ENCODE assay signal across 26 cellular contexts in the genomic region with DNA sequence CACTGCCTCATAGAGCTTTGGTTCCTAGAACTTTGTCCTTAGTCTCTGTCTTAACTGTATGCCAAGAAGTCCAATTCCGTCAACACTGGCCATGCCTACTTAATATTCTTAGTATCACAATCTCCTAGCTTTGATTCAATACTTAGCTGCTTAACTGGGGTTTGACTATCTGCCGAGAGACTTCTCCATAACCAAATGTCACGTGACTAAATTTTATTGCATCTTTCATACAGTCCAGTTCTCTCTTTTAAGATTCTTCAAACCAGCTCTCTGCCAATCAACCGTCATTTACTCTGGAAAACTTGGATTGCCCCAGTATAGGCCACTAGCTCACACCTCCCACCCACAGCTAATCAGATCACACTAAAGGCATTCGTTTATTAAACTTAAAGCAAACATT.
"Had no signal": no experiment of that assay in that cellular context is flagged by ENCODE, and none has a peak within 500 bp of the region (broad histone marks: within the 10 kb centered on the region; RNA-seq: fewer than 3 reads in every experiment).

No MANE protein-coding gene starts in this region.

- H3K4me3 ChIP-seq: colonic mucosa, esophagus squamous epithelium, gastrocnemius medialis, heart right ventricle, left lung, lower lobe of right lung, mucosa of descending colon had no signal

- ATAC-seq: effector memory CD8-positive, alpha-beta T cell; esophagus mucosa; gastrocnemius medialis; heart right ventricle; left cardiac atrium; left lung; left ventricle myocardium superior; lower lobe of right lung; mucosa of descending colon had no signal

- H3K9me3 ChIP-seq: colonic mucosa, esophagus squamous epithelium, gastrocnemius medialis, heart right ventricle, left lung, lower lobe of right lung, mucosa of descending colon had no signal

- H3K27me3 ChIP-seq: colonic mucosa, esophagus squamous epithelium, gastrocnemius medialis, heart right ventricle, left lung had no signal

- H3K27ac ChIP-seq: colonic mucosa, epithelial cell of prostate, esophagus squamous epithelium, gastrocnemius medialis, heart right ventricle, left lung, lower lobe of right lung had no signal

- H3K36me3 ChIP-seq: colonic mucosa, esophagus squamous epithelium, gastrocnemius medialis, heart right ventricle, left lung, lower lobe of right lung had no signal

- H3K4me1 ChIP-seq: colonic mucosa, esophagus squamous epithelium, gastrocnemius medialis, heart right ventricle, left lung, lower lobe of right lung had no signal

- FAIRE-seq: endometrium, islet of Langerhans, keratinocyte had no signal

- DNase-seq: colonic mucosa; cortex of kidney; effector CD8-positive, alpha-beta T cell; effector memory CD8-positive, alpha-beta T cell; endodermal cell; erythroblast; esophagus squamous epithelium; foreskin fibroblast; foreskin melanocyte; gastrocnemius medialis; glutamatergic neuron; head of caudate nucleus; heart right ventricle; hippocampal formation; left cardiac atrium; left lung; left ventricle myocardium superior; lower lobe of right lung; mesenchymal stem cell; mucosa of descending colon; naive B cell had no signal
